In the genomic region with DNA sequence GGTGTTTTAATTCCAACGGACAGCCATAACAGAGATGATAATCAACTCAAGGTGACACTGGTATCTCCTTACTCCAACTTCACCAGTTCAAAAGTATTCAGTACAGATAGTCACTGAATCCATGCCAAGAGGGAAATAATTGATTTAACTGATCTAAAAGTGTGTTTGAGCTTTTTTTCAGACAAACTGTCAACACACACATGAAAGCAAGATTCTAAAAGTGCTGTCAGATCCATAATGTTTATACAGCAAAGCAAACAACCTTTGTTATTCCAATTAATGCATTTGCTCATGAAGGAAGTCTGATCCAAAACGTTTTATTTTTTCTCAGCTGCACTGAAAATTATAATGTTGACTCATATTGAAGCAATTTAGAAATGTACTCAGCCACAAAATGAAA, we compare ENCODE assay signal across 21 cellular contexts. TPM values are rescaled to one million over a fixed set of nuclear protein-coding genes. Genes with fewer than 3 reads are reported as not detected.
"Had no signal": no experiment of that assay in that cellular context is flagged by ENCODE, and none has a peak within 500 bp of the region (broad histone marks: within the 10 kb centered on the region; RNA-seq: fewer than 3 reads in every experiment).

No MANE protein-coding gene starts in this region.

- ATAC-seq: heart left ventricle, left cardiac atrium, lower lobe of right lung, WTC11 had no signal

- H3K27me3 ChIP-seq: adrenal gland, right atrium auricular region, tibial artery had no signal

- FAIRE-seq: urothelium cell line had no signal

- H3K9me3 ChIP-seq: adrenal gland, heart left ventricle, lower lobe of right lung, right atrium auricular region, tibial artery had no signal

- DNase-seq: activated CD4-positive, alpha-beta memory T cell treated with anti-CD3 and anti-CD28 coated beads, Interleukin-2, amount 10 ng/mL, durations not matched to agents 7 days and 5 days; activated CD4-positive, alpha-beta T cell treated with anti-CD3 and anti-CD28 coated beads for 4 hours; activated naive CD4-positive, alpha-beta T cell treated with anti-CD3 and anti-CD28 coated beads, Interleukin-2, amount 50 U/mL, for 16 hours; activated T-cell treated with anti-CD3 and anti-CD28 coated beads, Interleukin-2, amount 50 U/mL, for 24 hours; adrenal gland; effector CD8-positive, alpha-beta T cell; foreskin melanocyte; heart left ventricle; immature natural killer cell; left cardiac atrium; lower lobe of right lung; nephron progenitor cell; occipital lobe; stimulated activated CD4-positive, alpha-beta T cell treated with anti-CD3 and anti-CD28 coated beads, Interleukin-15, amount 100 ng/mL, for 24 hours; stimulated activated CD4-positive, alpha-beta T cell treated with anti-CD3 and anti-CD28 coated beads, Interleukin-4, amount 100 ng/mL, for 1 hour; stimulated activated naive CD4-positive, alpha-beta T cell; tibial artery had no signal

- H3K36me3 ChIP-seq: adrenal gland, heart left ventricle, lower lobe of right lung, right atrium auricular region, tibial artery had no signal

- H3K27ac ChIP-seq: adrenal gland, heart left ventricle, lower lobe of right lung, right atrium auricular region, skin epidermis, tibial artery had no signal

- H3K4me3 ChIP-seq: adrenal gland, heart left ventricle, lower lobe of right lung, right atrium auricular region, skin epidermis, tibial artery had no signal

RNA-seq across cellular contexts. Expression of gene PRKAA2, which starts 5.9 kb away (rescaled TPM):
- total RNA-seq: activated CD4-positive, alpha-beta memory T cell treated with anti-CD3 and anti-CD28 coated beads, Interleukin-2, amount 10 ng/mL, durations not matched to agents 7 days and 5 days had no signal
- polyA plus RNA-seq: immature natural killer cell had no signal

RNA-seq across cellular contexts. Expression of gene PLPP3, which starts 59.8 kb away (rescaled TPM):
- total RNA-seq: activated CD4-positive, alpha-beta memory T cell treated with anti-CD3 and anti-CD28 coated beads, Interleukin-2, amount 10 ng/mL, durations not matched to agents 7 days and 5 days had no signal
- polyA plus RNA-seq: immature natural killer cell had no signal
